ENCODE assay signal across 8 cellular contexts in the genomic region with DNA sequence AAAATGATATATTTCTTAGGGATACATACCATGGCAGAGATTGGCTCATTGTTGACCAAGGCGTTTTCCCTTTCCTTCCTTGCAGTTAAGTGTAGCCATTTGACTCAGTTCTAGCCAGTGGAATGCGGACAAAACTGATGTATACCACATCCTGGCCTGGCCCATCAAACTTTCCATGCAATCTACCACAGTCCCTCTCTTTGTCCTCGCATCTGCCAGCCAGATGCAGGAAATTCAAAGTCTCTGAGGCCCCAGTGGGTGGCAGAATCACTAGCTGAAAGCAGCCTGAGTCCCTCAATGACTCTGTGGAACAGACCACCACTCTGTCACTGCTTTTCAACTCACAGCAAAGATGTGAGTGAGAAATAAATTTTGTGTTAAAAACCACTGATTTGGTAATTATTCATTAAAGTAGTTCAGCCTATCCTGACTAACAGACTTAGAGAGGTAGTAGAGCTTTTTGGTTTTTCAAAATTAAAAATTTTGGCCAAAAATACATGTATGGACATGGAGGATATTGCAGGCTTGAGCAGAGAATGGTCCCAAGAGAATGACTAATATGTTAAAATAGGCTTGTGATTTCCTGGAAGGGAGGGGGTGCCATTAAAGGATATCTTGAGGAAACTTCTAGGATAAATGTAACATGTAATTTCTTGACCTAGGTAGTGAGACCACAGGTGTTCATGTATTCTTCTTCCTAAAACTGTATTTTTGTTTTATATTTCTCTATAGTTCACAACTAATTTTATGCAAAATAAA. TPM values are rescaled to one million over a fixed set of nuclear protein-coding genes. Genes with fewer than 3 reads are reported as not detected.
DNase-seq lines count a peak whose midpoint lies in the region; ATAC-seq and TF ChIP-seq lines count a peak whose summit lies in the region.

No MANE protein-coding gene starts in this region.

- peak; percentile 41 for ATAC-seq in GM19397 (IDR thresholded peaks at IDR 0.05; ENCODE audit: unreplicated experiment)

- TF ChIP-seq CTCF in fibroblast of mammary gland (conservative IDR thresholded peaks at IDR 0.05; ENCODE audit: control insufficient read depth, insufficient read depth, low read depth, low read length), result peak; percentile 7

- CTCF ChIA-PET in HEK293T (lab: Yijun Ruan, JAX), result no interaction called here

- POLR2A ChIA-PET in HEK293T (lab: Yijun Ruan, JAX), result no interaction called here

- no peak overlapping the region for H3K4me3 ChIP-seq in fibroblast of mammary gland (ENCODE audit: control insufficient read depth, low read depth, low read length)

- DNase-seq in AG08396 (ENCODE audit: low spot score) (peak; percentile 28), RPMI7951 (ENCODE audit: low read depth) (peak; percentile 99), fibroblast of mammary gland (ENCODE audit: low read depth) (peak; percentile 94), substantia nigra (lab: John Stamatoyannopoulos, UW) (no peak), HEK293T (ENCODE audit: extremely low spot score) (no peak), NCI-H446 (lab: John Stamatoyannopoulos, UW) (no peak), DMS153 (lab: John Stamatoyannopoulos, UW) (no peak)

- H3K27ac ChIP-seq in substantia nigra (ENCODE audit: low read depth, low read length, poor library complexity, severe bottlenecking), result no peak overlapping the region

TF ChIP-seq in HEK293T, 16 proteins besides CTCF, POLR2A, EP300 and RAD21:
- TF ChIP-seq FOXK2 (IDR thresholded peaks at IDR 0.05) (no peak), FOXM1 (IDR thresholded peaks at IDR 0.05; ENCODE audit: borderline replicate concordance) (no peak), HDGF (IDR thresholded peaks at IDR 0.05; ENCODE audit: borderline replicate concordance) (no peak), CTBP1 (IDR thresholded peaks at IDR 0.05; ENCODE audit: borderline replicate concordance) (no peak), SP1 (IDR thresholded peaks at IDR 0.05) (no peak)

RNA-seq across cellular contexts. Expression of a gene that starts 10.9 kb away (rescaled TPM):
- total RNA-seq in RPMI7951 (2014; rRNA removed; shearing (Covaris generic)), result 77.5 and 99.9 TPM in 2 replicates

Comparison
In these comparisons a context has a peak if more than half of its experiments do, and no peak if none do; other contexts are left out.
1. DNase-seq: peak in AG08396 (single experiment), RPMI7951 (single experiment) and fibroblast of mammary gland (single experiment); none in substantia nigra (0 of 49), HEK293T (single experiment), NCI-H446 (0 of 2) and DMS153 (single experiment).